8 cellular contexts compared by ENCODE assay signal in genomic region chr2:54052825-54053718, GRCh38.
DNase-seq lines count a peak whose midpoint lies in the region; ATAC-seq and TF ChIP-seq lines count a peak whose summit lies in the region.

No MANE protein-coding gene starts in this region.

- peak; percentile 29; the same call in 1 of the 3 replicates for ATAC-seq in DND-41 (ENCODE audit: insufficient read depth, low read depth)
- ATAC-seq in GM21528 (IDR thresholded peaks at IDR 0.05; ENCODE audit: low FRiP score, unreplicated experiment) = peak; percentile 42
- no peak for ATAC-seq in HG03378 (IDR thresholded peaks at IDR 0.05; ENCODE audit: unreplicated experiment)

- no peaks in the 10 kb centered on the region for H3K27me3 ChIP-seq in DND-41 (ENCODE audit: insufficient read depth, low read length, poor library complexity)
- no peaks in the 10 kb centered on the region for H3K27me3 ChIP-seq in sigmoid colon

- no peak overlapping the region for H3K4me2 ChIP-seq in DND-41 (ENCODE audit: insufficient read depth, low read length)

- H3K79me2 ChIP-seq in DND-41 (ENCODE audit: insufficient read depth, low read length) = no peaks in the 10 kb centered on the region

- DNase-seq in DND-41 (no peak), SW480 (ENCODE audit: low spot score) (peak; percentile 49), kidney tubule cell (ENCODE audit: low spot score) (peak; percentile 5), Ammon's horn (ENCODE audit: low spot score) (no peak), sigmoid colon (no peak)
- DNase-seq in effector CD8-positive, alpha-beta T cell (lab: John Stamatoyannopoulos, UW) = no peak

- peak; percentile 13 for TF ChIP-seq CTCF in DND-41 (IDR thresholded peaks at IDR 0.05; ENCODE audit: borderline replicate concordance, extremely low read depth, low read length, poor library complexity, severe bottlenecking)
- no peak for TF ChIP-seq CTCF in sigmoid colon (IDR thresholded peaks at IDR 0.05)

- H2AFZ ChIP-seq in DND-41 (ENCODE audit: low read depth, low read length) = no peak overlapping the region

- TF ChIP-seq EP300 in sigmoid colon (IDR thresholded peaks at IDR 0.05) = no peak

- H3K27ac ChIP-seq in DND-41 (ENCODE audit: low read length) = no peak overlapping the region
- H3K27ac ChIP-seq in sigmoid colon = no peak overlapping the region

- H3K4me3 ChIP-seq in DND-41 (ENCODE audit: low read depth in 1 of 2, low read length in 2 of 2) = no peak overlapping the region
- H3K4me3 ChIP-seq in sigmoid colon = no peak overlapping the region

- no peaks in the 10 kb centered on the region for H3K9me3 ChIP-seq in DND-41 (ENCODE audit: insufficient read depth, low read length, severe bottlenecking)
- no peaks in the 10 kb centered on the region for H3K9me3 ChIP-seq in sigmoid colon

- H3K9ac ChIP-seq in DND-41 (ENCODE audit: low read depth, low read length) = no peak overlapping the region

- 96 to 97% methylated on average over 4 of the region's 4 CpGs for WGBS in sigmoid colon, 2 donors

- no peak for TF ChIP-seq POLR2A in sigmoid colon (IDR thresholded peaks at IDR 0.05)

- intact Hi-C loops in sigmoid colon (cut with DNase I) = no loop called here

- H4K20me1 ChIP-seq in DND-41 (ENCODE audit: insufficient read depth, low read length) = no peaks in the 10 kb centered on the region

- H3K4me1 ChIP-seq in DND-41 (ENCODE audit: insufficient read depth, low read length) (no peaks in the 10 kb centered on the region), sigmoid colon (peaks cover 0 to 13% (median 6%) of the 10 kb centered on the region in 4 donors)

- H3K36me3 ChIP-seq in DND-41 (ENCODE audit: insufficient read depth, low read length) = no peaks in the 10 kb centered on the region
- peaks cover 0 to 29% (median 3%) of the 10 kb centered on the region in 4 donors for H3K36me3 ChIP-seq in sigmoid colon

Comparison
In these comparisons a context has a peak if more than half of its experiments do, and no peak if none do; other contexts are left out.
1. DNase-seq: peak in SW480 (single experiment) and kidney tubule cell (single experiment); none in DND-41 (single experiment), effector CD8-positive, alpha-beta T cell (single experiment), Ammon's horn (single experiment) and sigmoid colon (single experiment).